Comparison of ENCODE assay signal across 1 cellular context in genomic region chr13:67574320-67575233, GRCh38.
TF ChIP-seq lines count a peak whose summit lies in the region.

No MANE protein-coding gene starts in this region.

TF ChIP-seq in SK-N-SH, 30 proteins besides CTCF, POLR2A, EP300 and RAD21 (continued from another document):
- TF ChIP-seq IRF3 (IDR thresholded peaks at IDR 0.05; ENCODE audit: low read depth, low read length) = no peak
